Comparison of ENCODE assay signal across 21 cellular contexts in genomic region chr20:34098570-34098969, GRCh38. TPM values are rescaled to one million over a fixed set of nuclear protein-coding genes. Genes with fewer than 3 reads are reported as not detected.
DNase-seq lines count a peak whose midpoint lies in the region; ATAC-seq, FAIRE-seq and TF ChIP-seq lines count a peak whose summit lies in the region.
"Had no signal": no experiment of that assay in that cellular context is flagged by ENCODE, and none has a peak within 500 bp of the region (broad histone marks: within the 10 kb centered on the region; RNA-seq: fewer than 3 reads in every experiment).

No MANE protein-coding gene starts in this region.

- H3K27me3 Mint-ChIP-seq in activated T-cell treated with anti-CD3 and anti-CD28 coated beads, Interleukin-2, amount 50 U/mL, for 24 hours: no peaks in the 10 kb centered on the region
- H3K27me3 Mint-ChIP-seq in osteocyte (ENCODE audit: unreplicated experiment): no peaks in the 10 kb centered on the region
- no peaks in the 10 kb centered on the region for H3K27me3 Mint-ChIP-seq in mesothelial cell of epicardium (ENCODE audit: low read depth)
- H3K27me3 Mint-ChIP-seq: IgD-negative memory B cell had no signal

- H3K36me3 ChIP-seq in HepG2 (replicated peaks in 1 of 2; ENCODE audit: control insufficient read depth in 1 of 2, insufficient read depth in 2 of 2, low read length in 2 of 2) (peaks cover 56 to 96% of the 10 kb centered on the region in 2 experiments), right lobe of liver (peaks cover 18 to 98% (median 55%) of the 10 kb centered on the region in 4 donors)

- POLR2A ChIA-PET in HepG2 (lab: Yijun Ruan, JAX): no interaction called here

- intact Hi-C loops in HepG2 (cut with micrococcal nuclease; ENCODE audit: unreplicated experiment): no loop called here
- intact Hi-C loops in right lobe of liver (cut with DNase I): no loop called here

- peaks cover 26% of the 10 kb centered on the region for H3K79me2 ChIP-seq in HepG2 (ENCODE audit: insufficient read depth, low read length)

- peaks cover 99% of the 10 kb centered on the region for H3K36me3 Mint-ChIP-seq in activated T-cell treated with anti-CD3 and anti-CD28 coated beads, Interleukin-2, amount 50 U/mL, for 24 hours (ENCODE audit: low read depth)
- H3K36me3 Mint-ChIP-seq in osteocyte (ENCODE audit: unreplicated experiment) (peaks cover 59% of the 10 kb centered on the region), mesothelial cell of epicardium (peaks cover 60% of the 10 kb centered on the region)
- H3K36me3 Mint-ChIP-seq: IgD-negative memory B cell had no signal

- H2AFZ ChIP-seq in HepG2 (ENCODE audit: low read length): no peak overlapping the region

- CTCF ChIA-PET in HepG2 (lab: Yijun Ruan, JAX; ENCODE audit: low intra/inter-chr PET ratio, low total read pairs): no interaction called here

- 98% methylated on average over 3 of the region's 3 CpGs for WGBS in HepG2 (ENCODE audit: low lambda C conversion rate)
- WGBS in right lobe of liver (ENCODE audit: insufficient coverage, low coverage, low lambda C conversion rate, missing lambda C conversion rate): 67% methylated on average over 3 of the region's 3 CpGs

- no peaks in the 10 kb centered on the region for H3K27me3 ChIP-seq in HepG2 (ENCODE audit: control insufficient read depth in 1 of 2, insufficient read depth in 2 of 2, low read length in 2 of 2)
- H3K27me3 ChIP-seq in right lobe of liver: no peaks in the 10 kb centered on the region
- H3K27me3 ChIP-seq: BLaER1 had no signal

- H3K27ac Mint-ChIP-seq in activated T-cell treated with anti-CD3 and anti-CD28 coated beads, Interleukin-2, amount 50 U/mL, for 24 hours: peak overlapping the region; percentile 77
- peak overlapping the region; percentile 44 for H3K27ac Mint-ChIP-seq in osteocyte (ENCODE audit: unreplicated experiment)
- no peak overlapping the region for H3K27ac Mint-ChIP-seq in mesothelial cell of epicardium

- ATAC-seq in HepG2: no peak
- ATAC-seq in right lobe of liver: no peak
- ATAC-seq: CD8-positive, alpha-beta T cell had no signal

- H3K4me1 Mint-ChIP-seq in activated T-cell treated with anti-CD3 and anti-CD28 coated beads, Interleukin-2, amount 50 U/mL, for 24 hours (ENCODE audit: low read depth): peaks cover 46% of the 10 kb centered on the region
- no peaks in the 10 kb centered on the region for H3K4me1 Mint-ChIP-seq in osteocyte (ENCODE audit: unreplicated experiment)
- no peaks in the 10 kb centered on the region for H3K4me1 Mint-ChIP-seq in mesothelial cell of epicardium
- H3K4me1 Mint-ChIP-seq: H9 had no signal

- H3K9me3 ChIP-seq in HepG2 (ENCODE audit: low read length) (no peaks in the 10 kb centered on the region), right lobe of liver (no peaks in the 10 kb centered on the region)
- H3K9me3 ChIP-seq: BLaER1 had no signal

- TF ChIP-seq EP300 in HepG2 (IDR thresholded peaks at IDR 0.05; ENCODE audit: low read depth in 2 of 2, low read length in 2 of 2) (no peak), HepG2 (CRISPR knock-in tag; IDR thresholded peaks at IDR 0.05; ENCODE audit: borderline replicate concordance) (no peak)

- TF ChIP-seq RAD21 in HepG2 (CRISPR knock-in tag; IDR thresholded peaks at IDR 0.05): no peak

- H3K4me3 Mint-ChIP-seq in activated T-cell treated with anti-CD3 and anti-CD28 coated beads, Interleukin-2, amount 50 U/mL, for 24 hours: no peak overlapping the region
- H3K4me3 Mint-ChIP-seq in osteocyte (ENCODE audit: unreplicated experiment) (no peak overlapping the region), mesothelial cell of epicardium (no peak overlapping the region)
- H3K4me3 Mint-ChIP-seq: CD14-positive monocyte; CD8-positive, alpha-beta T cell; H9 had no signal

- H3K9ac ChIP-seq in HepG2 (ENCODE audit: insufficient read depth, low read depth, low read length): no peak overlapping the region
- H3K9ac ChIP-seq: BLaER1 had no signal

- DNase-seq in activated T-cell treated with anti-CD3 and anti-CD28 coated beads, Interleukin-2, amount 50 U/mL, for 24 hours: no peak
- no peak for DNase-seq in activated T-cell treated with anti-CD3 and anti-CD28 coated beads, Interleukin-2, amount 50 U/mL, for 1 hour
- DNase-seq in HepG2 (ENCODE audit: low spot score) (no peak), right lobe of liver (no peak), osteocyte (ENCODE audit: extremely low spot score, unreplicated experiment) (no peak), mesothelial cell of epicardium (ENCODE audit: low spot score in 2 of 2, unreplicated experiment in 2 of 2) (no peak), DMS53 treated with DMSO at 0.1 percent for 48 hours (lab: John Stamatoyannopoulos, UW; ENCODE audit: unreplicated experiment) (no peak), NCI-H1930 (lab: John Stamatoyannopoulos, UW) (no peak)
- DNase-seq: 8988T; Calu3; CD8-positive, alpha-beta T cell; DMS53; GDM1; H9 had no signal

- BruUV-seq in HepG2 (replicated peaks; lab: Mats Ljungman, UMichigan): no TSS peak

- no peaks in the 10 kb centered on the region for H3K9me3 Mint-ChIP-seq in activated T-cell treated with anti-CD3 and anti-CD28 coated beads, Interleukin-2, amount 50 U/mL, for 24 hours
- H3K9me3 Mint-ChIP-seq in osteocyte (ENCODE audit: unreplicated experiment) (no peaks in the 10 kb centered on the region), mesothelial cell of epicardium (no peaks in the 10 kb centered on the region)
- H3K9me3 Mint-ChIP-seq: CD14-positive monocyte; CD8-positive, alpha-beta T cell; H9; IgD-negative memory B cell had no signal

- TF ChIP-seq CTCF in HepG2 (CRISPR knock-in tag; IDR thresholded peaks at IDR 0.05) (no peak), right lobe of liver (IDR thresholded peaks at IDR 0.05) (no peak), osteocyte (IDR thresholded peaks at IDR 0.05) (no peak), mesothelial cell of epicardium (IDR thresholded peaks at IDR 0.05; ENCODE audit: unreplicated experiment) (no peak)

- H3K27ac ChIP-seq in HepG2 (ENCODE audit: extremely low read length, insufficient read depth, low read length) (no peak overlapping the region), right lobe of liver (no peak overlapping the region)
- H3K27ac ChIP-seq: BLaER1 had no signal

- FAIRE-seq in HepG2 (lab: Jason Lieb, UNC): no peak
- FAIRE-seq: GM12892, GM18507, H1, HTR-8/SVneo had no signal

- no peak overlapping the region for H3K4me2 ChIP-seq in HepG2 (ENCODE audit: low read depth, low read length)
- H3K4me2 ChIP-seq: BLaER1 had no signal

- TF ChIP-seq POLR2A in HepG2 (IDR thresholded peaks at IDR 0.05; ENCODE audit: insufficient read depth in 1 of 2, low read depth in 2 of 2, low read length in 2 of 2): no peak
- no peak for TF ChIP-seq POLR2A in right lobe of liver (IDR thresholded peaks at IDR 0.05)

- H3K4me1 ChIP-seq in HepG2 (ENCODE audit: insufficient read depth, low read length) (no peaks in the 10 kb centered on the region), right lobe of liver (no peaks in the 10 kb centered on the region)
- H3K4me1 ChIP-seq: BLaER1 had no signal

- no peak overlapping the region for H3K4me3 ChIP-seq in HepG2 (replicated peaks in 1 of 3; ENCODE audit: insufficient read depth in 1 of 3, low read depth in 2 of 3, low read length in 3 of 3)
- H3K4me3 ChIP-seq in right lobe of liver: no peak overlapping the region
- H3K4me3 ChIP-seq: BLaER1 had no signal

- H4K20me1 ChIP-seq in HepG2 (ENCODE audit: insufficient read depth, low read length): peaks cover 48% of the 10 kb centered on the region

- in situ Hi-C loops in HepG2 (cut with HindIII; ENCODE audit: extremely low pct_ligation_motif_present, low pct_unique_long_range_greater_than_20kb): no loop called here

TF ChIP-seq in HepG2, 621 proteins besides CTCF, POLR2A, EP300 and RAD21 (continues in another document):
- peak; percentile 58; the same call in 1 of the 2 replicates for TF ChIP-seq ZNF770 (CRISPR knock-in tag; IDR thresholded peaks at IDR 0.05)

RNA-seq across cellular contexts. Expression of gene EIF2S2, which starts 13.5 kb away (rescaled TPM):
- total RNA-seq in HepG2 (2016; rRNA removed; fragmentation: Illumina TruSeq; extraction: Trizol) (213 and 316 TPM in 2 replicates), right lobe of liver (10 to 100 TPM; 16.7 to 50.6 (median 30.8) TPM), osteocyte (87.9 and 90.6 TPM in 2 replicates), mesothelial cell of epicardium (45.5 to 46.7 TPM (median 46.1 TPM) in 3 replicates)
- total RNA-seq in HepG2 (2016; cell fraction: cytosol; rRNA removed; fragmentation: Illumina TruSeq; extraction: Trizol; ENCODE audit: low read depth): 51.0 and 51.7 TPM in 2 replicates
- total RNA-seq in HepG2 (2016; cell fraction: insoluble cytoplasmic fraction; rRNA removed; fragmentation: Illumina TruSeq; extraction: Trizol): 208 and 329 TPM in 2 replicates
- 97.8 and 98.8 TPM in 2 replicates for total RNA-seq in HepG2 (2016; cell fraction: membrane; rRNA removed; fragmentation: Illumina TruSeq; extraction: Trizol)
- total RNA-seq in HepG2 (2016; cell fraction: nucleus; rRNA removed; fragmentation: Illumina TruSeq; extraction: Trizol): 76.0 and 84.1 TPM in 2 replicates
- polyA plus RNA-seq in HepG2 (2011; rRNA removed): 102 and 126 TPM in 2 replicates
- polyA plus RNA-seq in HepG2 (2011; cell fraction: cytosol; rRNA removed): 63.0 and 92.8 TPM in 2 replicates
- polyA plus RNA-seq in HepG2 (2011; cell fraction: nucleus; rRNA removed): 22.9 and 30.3 TPM in 2 replicates
- 143 and 178 TPM in 2 replicates for polyA plus RNA-seq in HepG2 (2012)
- 36.0 and 36.2 TPM in 2 replicates for polyA plus RNA-seq in HepG2 (2016; cell fraction: cytosol; fragmentation: Illumina TruSeq; extraction: Trizol; ENCODE audit: low read depth)
- polyA plus RNA-seq in HepG2 (2016; cell fraction: insoluble cytoplasmic fraction; fragmentation: Illumina TruSeq; extraction: Trizol; ENCODE audit: low read depth): 299 and 317 TPM in 2 replicates
- polyA plus RNA-seq in HepG2 (2016; cell fraction: membrane; fragmentation: Illumina TruSeq; extraction: Trizol; ENCODE audit: low read depth): 66.5 and 67.3 TPM in 2 replicates
- polyA plus RNA-seq in HepG2 (2016; cell fraction: nucleus; fragmentation: Illumina TruSeq; extraction: Trizol; ENCODE audit: insufficient read depth, low read depth): 111 and 114 TPM in 2 replicates
- polyA minus RNA-seq in HepG2 (2011; rRNA and poly(A)+ RNA removed; ENCODE audit: low replicate concordance): 27.1 and 39.1 TPM in 2 replicates
- 55.0 and 56.6 TPM in 2 replicates for polyA minus RNA-seq in HepG2 (2011; cell fraction: cytosol; rRNA and poly(A)+ RNA removed)
- polyA minus RNA-seq in HepG2 (2011; cell fraction: nucleus; rRNA and poly(A)+ RNA removed): 34.4 and 37.0 TPM in 2 replicates
